ENCODE assay signal across 19 cellular contexts in genomic region chr16:50401355-50401754, GRCh38. TPM values are rescaled to one million over a fixed set of nuclear protein-coding genes. Genes with fewer than 3 reads are reported as not detected.
DNase-seq lines count a peak whose midpoint lies in the region; ATAC-seq and TF ChIP-seq lines count a peak whose summit lies in the region.
"Had no signal": no experiment of that assay in that cellular context is flagged by ENCODE, and none has a peak within 500 bp of the region (broad histone marks: within the 10 kb centered on the region; RNA-seq: fewer than 3 reads in every experiment).

No MANE protein-coding gene starts in this region.

- no peaks in the 10 kb centered on the region for H3K9me3 Mint-ChIP-seq in activated CD8-positive, alpha-beta T cell treated with anti-CD3 and anti-CD28 coated beads, Interleukin-2, amount 10 ng/mL, durations not matched to agents 7 days and 5 days (ENCODE audit: insufficient read depth)
- H3K9me3 Mint-ChIP-seq in activated CD8-positive, alpha-beta T cell treated with anti-CD3 and anti-CD28 coated beads for 36 hours, result no peaks in the 10 kb centered on the region
- H3K9me3 Mint-ChIP-seq: CD4-positive, alpha-beta T cell; CD8-positive, alpha-beta memory T cell; GM23338; HFFc6 had no signal

- H3K27ac ChIP-seq in lung (ENCODE audit: low read depth in 1 of 2, low read length in 1 of 2), result no peak overlapping the region
- H3K27ac ChIP-seq: 22Rv1; BLaER1 treated with 17β-estradiol and CSF1 and Interleukin-3, amounts not matched to agents 10 nM and 100 nM had no signal

- CTCF ChIA-PET in activated CD8-positive, alpha-beta T cell treated with anti-CD3 and anti-CD28 coated beads, Interleukin-2, amount 10 ng/mL, durations not matched to agents 7 days and 5 days (lab: Charles Lee), result no interaction called here
- CTCF ChIA-PET in activated CD8-positive, alpha-beta T cell treated with anti-CD3 and anti-CD28 coated beads for 36 hours (lab: Charles Lee), result no interaction called here

- WGBS in lung, 2 donors, result 73 to 92% methylated on average over 5 of the region's 5 CpGs

- H3K9me3 ChIP-seq in lung (ENCODE audit: control insufficient read depth in 2 of 2, insufficient read depth in 1 of 2, low read length in 1 of 2), result no peaks in the 10 kb centered on the region
- H3K9me3 ChIP-seq: BE2C; BLaER1 treated with 17β-estradiol and CSF1 and Interleukin-3, amounts not matched to agents 10 nM and 100 nM; HAP-1 had no signal

- peak; percentile 12 for DNase-seq in activated CD8-positive, alpha-beta T cell treated with anti-CD3 and anti-CD28 coated beads, Interleukin-2, amount 10 ng/mL, durations not matched to agents 7 days and 5 days
- DNase-seq in activated CD8-positive, alpha-beta T cell treated with anti-CD3 and anti-CD28 coated beads for 36 hours, result no peak
- DNase-seq in AG20443 (ENCODE audit: low spot score) (peak; percentile 5), lung (ENCODE audit: low spot score) (peak; percentile 19), NCI-H2196 treated with DMSO at 0.1 percent for 48 hours (lab: John Stamatoyannopoulos, UW; ENCODE audit: unreplicated experiment) (no peak), DMS79 (lab: John Stamatoyannopoulos, UW) (no peak)
- DNase-seq: AML-193; BE2C; CD4-positive, alpha-beta T cell; CD8-positive, alpha-beta memory T cell; DMS 273 treated with DMSO at 0.1 percent for 48 hours; DMS79 treated with DMSO at 0.1 percent for 48 hours; GF-D8; HFFc6 had no signal

- H3K27ac Mint-ChIP-seq in activated CD8-positive, alpha-beta T cell treated with anti-CD3 and anti-CD28 coated beads, Interleukin-2, amount 10 ng/mL, durations not matched to agents 7 days and 5 days, result no peak overlapping the region
- no peak overlapping the region for H3K27ac Mint-ChIP-seq in activated CD8-positive, alpha-beta T cell treated with anti-CD3 and anti-CD28 coated beads for 36 hours
- H3K27ac Mint-ChIP-seq: CD4-positive, alpha-beta T cell; GM23338; HFFc6 had no signal

- H3K4me3 Mint-ChIP-seq in activated CD8-positive, alpha-beta T cell treated with anti-CD3 and anti-CD28 coated beads, Interleukin-2, amount 10 ng/mL, durations not matched to agents 7 days and 5 days, result no peak overlapping the region
- no peak overlapping the region for H3K4me3 Mint-ChIP-seq in activated CD8-positive, alpha-beta T cell treated with anti-CD3 and anti-CD28 coated beads for 36 hours
- H3K4me3 Mint-ChIP-seq: CD14-positive monocyte; CD4-positive, alpha-beta T cell; CD8-positive, alpha-beta memory T cell; GM23338; HFFc6 had no signal

- H3K36me3 Mint-ChIP-seq in activated CD8-positive, alpha-beta T cell treated with anti-CD3 and anti-CD28 coated beads, Interleukin-2, amount 10 ng/mL, durations not matched to agents 7 days and 5 days (ENCODE audit: low read depth), result no peaks in the 10 kb centered on the region
- no peaks in the 10 kb centered on the region for H3K36me3 Mint-ChIP-seq in activated CD8-positive, alpha-beta T cell treated with anti-CD3 and anti-CD28 coated beads for 36 hours (ENCODE audit: low read depth)
- H3K36me3 Mint-ChIP-seq: CD14-positive monocyte; CD8-positive, alpha-beta memory T cell had no signal

- no peak for TF ChIP-seq CTCF in activated CD8-positive, alpha-beta T cell treated with anti-CD3 and anti-CD28 coated beads for 36 hours (IDR thresholded peaks at IDR 0.05)
- TF ChIP-seq CTCF in lung (IDR thresholded peaks at IDR 0.05; ENCODE audit: control extremely low read depth, extremely low read depth), result no peak

- no peaks in the 10 kb centered on the region for H3K4me1 ChIP-seq in lung (ENCODE audit: control insufficient read depth in 2 of 2, insufficient read depth in 2 of 2, low read length in 2 of 2)
- H3K4me1 ChIP-seq: BE2C, HAP-1 had no signal

- H3K4me3 ChIP-seq in lung, result no peak overlapping the region
- H3K4me3 ChIP-seq: BLaER1 treated with 17β-estradiol and CSF1 and Interleukin-3, amounts not matched to agents 10 nM and 100 nM; GM23338; HAP-1 had no signal

- no peak for ATAC-seq in activated CD8-positive, alpha-beta T cell treated with anti-CD3 and anti-CD28 coated beads, Interleukin-2, amount 10 ng/mL, durations not matched to agents 7 days and 5 days
- no peak for ATAC-seq in activated CD8-positive, alpha-beta T cell treated with anti-CD3 and anti-CD28 coated beads for 36 hours
- no peak for ATAC-seq in lung (ENCODE audit: insufficient read depth, low FRiP score)
- ATAC-seq: GM23338 had no signal

- no peaks in the 10 kb centered on the region for H3K4me1 Mint-ChIP-seq in activated CD8-positive, alpha-beta T cell treated with anti-CD3 and anti-CD28 coated beads, Interleukin-2, amount 10 ng/mL, durations not matched to agents 7 days and 5 days (ENCODE audit: low read depth)
- peaks cover 2% of the 10 kb centered on the region for H3K4me1 Mint-ChIP-seq in activated CD8-positive, alpha-beta T cell treated with anti-CD3 and anti-CD28 coated beads for 36 hours (ENCODE audit: low read depth)
- H3K4me1 Mint-ChIP-seq: GM23338 had no signal

- no peaks in the 10 kb centered on the region for H3K27me3 ChIP-seq in lung (ENCODE audit: control insufficient read depth, insufficient read depth)
- H3K27me3 ChIP-seq: BE2C; BLaER1 treated with 17β-estradiol and CSF1 and Interleukin-3, amounts not matched to agents 10 nM and 100 nM had no signal

- H3K27me3 Mint-ChIP-seq in activated CD8-positive, alpha-beta T cell treated with anti-CD3 and anti-CD28 coated beads, Interleukin-2, amount 10 ng/mL, durations not matched to agents 7 days and 5 days (ENCODE audit: low read depth), result no peaks in the 10 kb centered on the region
- H3K27me3 Mint-ChIP-seq in activated CD8-positive, alpha-beta T cell treated with anti-CD3 and anti-CD28 coated beads for 36 hours, result no peaks in the 10 kb centered on the region
- H3K27me3 Mint-ChIP-seq: CD4-positive, alpha-beta T cell had no signal

- intact Hi-C loops in activated CD8-positive, alpha-beta T cell treated with anti-CD3 and anti-CD28 coated beads for 36 hours (cut with micrococcal nuclease), result no loop called here

- no peaks in the 10 kb centered on the region for H3K36me3 ChIP-seq in lung (ENCODE audit: control insufficient read depth in 2 of 2, insufficient read depth in 2 of 2, low read length in 2 of 2)
- H3K36me3 ChIP-seq: BE2C; BLaER1 treated with 17β-estradiol and CSF1 and Interleukin-3, amounts not matched to agents 10 nM and 100 nM; HAP-1 had no signal

- POLR2A ChIA-PET in activated CD8-positive, alpha-beta T cell treated with anti-CD3 and anti-CD28 coated beads, Interleukin-2, amount 10 ng/mL, durations not matched to agents 7 days and 5 days (lab: Charles Lee), result interaction anchor here (0.6 kb wide), 2 partner anchors 224 to 556 kb away, joined by 3 to 5 read pairs; no protein-coding TSS in a partner anchor
- POLR2A ChIA-PET in activated CD8-positive, alpha-beta T cell treated with anti-CD3 and anti-CD28 coated beads for 36 hours (lab: Charles Lee), result interaction anchor here (0.7 kb wide), 1 partner anchor 405 kb away, joined by 3 read pairs; no protein-coding TSS in a partner anchor

RNA-seq across cellular contexts. Expression of gene BRD7, which starts 32.6 kb away (rescaled TPM):
- 10 to 100 TPM; 88.9 to 90.4 TPM for total RNA-seq in activated CD8-positive, alpha-beta T cell treated with anti-CD3 and anti-CD28 coated beads, Interleukin-2, amount 10 ng/mL, durations not matched to agents 7 days and 5 days
- total RNA-seq in activated CD8-positive, alpha-beta T cell treated with anti-CD3 and anti-CD28 coated beads for 36 hours, result 10 to 100 TPM; 76.2 to 93.4 TPM
- 10 to 100 TPM; 52.8 to 54.1 TPM for total RNA-seq in lung
- polyA plus RNA-seq in lung, result 10 to 100 TPM; 33.9 to 54.6 TPM

Comparison
In these comparisons a context has a peak if more than half of its experiments do, and no peak if none do; other contexts are left out.
1. DNase-seq: peak in activated CD8-positive, alpha-beta T cell treated with anti-CD3 and anti-CD28 coated beads, Interleukin-2, amount 10 ng/mL, durations not matched to agents 7 days and 5 days (single experiment), AG20443 (single experiment) and lung (single experiment); none in activated CD8-positive, alpha-beta T cell treated with anti-CD3 and anti-CD28 coated beads for 36 hours (single experiment), NCI-H2196 treated with DMSO at 0.1 percent for 48 hours (single experiment) and DMS79 (single experiment).